ENCODE assay signal across 2 cellular contexts in the genomic region with DNA sequence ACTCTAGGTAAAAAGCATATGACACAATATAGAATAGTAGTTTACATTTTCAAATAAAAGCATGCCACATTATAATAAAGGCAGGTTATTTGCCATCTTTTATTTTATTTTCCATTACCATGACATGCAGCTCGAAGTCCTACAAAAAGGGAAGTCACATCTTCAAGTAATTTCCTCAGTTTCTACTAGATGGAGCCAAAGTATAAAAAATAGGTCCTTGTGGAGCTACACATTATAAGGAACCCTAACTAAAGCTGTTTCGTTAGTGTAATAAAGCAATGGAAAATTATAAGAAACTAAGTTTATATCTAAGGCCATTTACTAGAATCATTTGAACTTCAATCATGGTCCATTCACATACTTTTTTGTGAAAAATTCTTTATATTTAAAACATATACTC.
TF ChIP-seq lines count a peak whose summit lies in the region.

No MANE protein-coding gene starts in this region.

TF ChIP-seq in HepG2, 621 proteins besides CTCF, POLR2A, EP300 and RAD21:
- peak; percentile 60 for TF ChIP-seq STAG1 (CRISPR knock-in tag; IDR thresholded peaks at IDR 0.05)
- TF ChIP-seq, protein P1, sequence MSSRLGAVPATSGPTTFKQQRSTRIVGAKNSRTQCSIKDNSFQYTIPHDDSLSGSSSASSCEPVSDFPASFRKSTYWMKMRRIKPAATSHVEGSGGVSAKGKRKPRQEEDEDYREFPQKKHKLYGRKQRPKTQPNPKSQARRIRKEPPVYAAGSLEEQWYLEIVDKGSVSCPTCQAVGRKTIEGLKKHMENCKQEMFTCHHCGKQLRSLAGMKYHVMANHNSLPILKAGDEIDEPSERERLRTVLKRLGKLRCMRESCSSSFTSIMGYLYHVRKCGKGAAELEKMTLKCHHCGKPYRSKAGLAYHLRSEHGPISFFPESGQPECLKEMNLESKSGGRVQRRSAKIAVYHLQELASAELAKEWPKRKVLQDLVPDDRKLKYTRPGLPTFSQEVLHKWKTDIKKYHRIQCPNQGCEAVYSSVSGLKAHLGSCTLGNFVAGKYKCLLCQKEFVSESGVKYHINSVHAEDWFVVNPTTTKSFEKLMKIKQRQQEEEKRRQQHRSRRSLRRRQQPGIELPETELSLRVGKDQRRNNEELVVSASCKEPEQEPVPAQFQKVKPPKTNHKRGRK (CRISPR knock-in tag; IDR thresholded peaks at IDR 0.05), result no peak
TF ChIP-seq in HepG2: peak in this region for 1.

TF ChIP-seq in endothelial cell of umbilical vein, 7 proteins besides CTCF, POLR2A, EP300 and RAD21:
- TF ChIP-seq POLR2AphosphoS5 (IDR thresholded peaks at IDR 0.05; ENCODE audit: insufficient read depth, low read depth, low read length) (no peak), GATA2 (IDR thresholded peaks at IDR 0.05; ENCODE audit: insufficient read depth, insufficient read length, low read depth, low read length) (no peak), JUN (IDR thresholded peaks at IDR 0.05; ENCODE audit: borderline replicate concordance, insufficient read depth, insufficient read length, low read depth) (no peak), MYC (IDR thresholded peaks at IDR 0.05; ENCODE audit: low read depth, low read length) (no peak), EZH2 (IDR thresholded peaks at IDR 0.05; ENCODE audit: borderline replicate concordance, low read depth, low read length, severe bottlenecking) (no peak), FOS (IDR thresholded peaks at IDR 0.05; ENCODE audit: borderline replicate concordance, insufficient read depth, low read length) (no peak)
- TF ChIP-seq, protein P2, sequence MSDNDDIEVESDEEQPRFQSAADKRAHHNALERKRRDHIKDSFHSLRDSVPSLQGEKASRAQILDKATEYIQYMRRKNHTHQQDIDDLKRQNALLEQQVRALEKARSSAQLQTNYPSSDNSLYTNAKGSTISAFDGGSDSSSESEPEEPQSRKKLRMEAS (IDR thresholded peaks at IDR 0.05; ENCODE audit: insufficient read depth, insufficient read length), result no peak
TF ChIP-seq in endothelial cell of umbilical vein: peak in this region for 0.
